ENCODE assay signal across 8 cellular contexts in genomic region chr19:18799389-18799970, GRCh38. TPM values are rescaled to one million over a fixed set of nuclear protein-coding genes. Genes with fewer than 3 reads are reported as not detected.
"Had no signal": no experiment of that assay in that cellular context is flagged by ENCODE, and none has a peak within 500 bp of the region (broad histone marks: within the 10 kb centered on the region; RNA-seq: fewer than 3 reads in every experiment).

No MANE protein-coding gene starts in this region.

- H3K9me3 ChIP-seq: HAP-1 had no signal

- H3K4me3 ChIP-seq: GM23338, HAP-1 had no signal

- H3K27ac ChIP-seq: KMS-11 had no signal

- H3K4me2 ChIP-seq: GM23338, KMS-11 had no signal

- H2AFZ ChIP-seq: GM23338 had no signal

- ATAC-seq: HCT116 had no signal

- H3K4me1 ChIP-seq: HAP-1 had no signal

- DNase-seq: H7, Karpas-422, KBM-7 had no signal

- H3K9ac ChIP-seq: KMS-11 had no signal

- H3K36me3 ChIP-seq: HAP-1 had no signal

RNA-seq across cellular contexts. Expression of gene COMP, which starts 8.4 kb away (rescaled TPM):
- total RNA-seq: H7, HT-29 had no signal
